12 cellular contexts compared by ENCODE assay signal in the genomic region with DNA sequence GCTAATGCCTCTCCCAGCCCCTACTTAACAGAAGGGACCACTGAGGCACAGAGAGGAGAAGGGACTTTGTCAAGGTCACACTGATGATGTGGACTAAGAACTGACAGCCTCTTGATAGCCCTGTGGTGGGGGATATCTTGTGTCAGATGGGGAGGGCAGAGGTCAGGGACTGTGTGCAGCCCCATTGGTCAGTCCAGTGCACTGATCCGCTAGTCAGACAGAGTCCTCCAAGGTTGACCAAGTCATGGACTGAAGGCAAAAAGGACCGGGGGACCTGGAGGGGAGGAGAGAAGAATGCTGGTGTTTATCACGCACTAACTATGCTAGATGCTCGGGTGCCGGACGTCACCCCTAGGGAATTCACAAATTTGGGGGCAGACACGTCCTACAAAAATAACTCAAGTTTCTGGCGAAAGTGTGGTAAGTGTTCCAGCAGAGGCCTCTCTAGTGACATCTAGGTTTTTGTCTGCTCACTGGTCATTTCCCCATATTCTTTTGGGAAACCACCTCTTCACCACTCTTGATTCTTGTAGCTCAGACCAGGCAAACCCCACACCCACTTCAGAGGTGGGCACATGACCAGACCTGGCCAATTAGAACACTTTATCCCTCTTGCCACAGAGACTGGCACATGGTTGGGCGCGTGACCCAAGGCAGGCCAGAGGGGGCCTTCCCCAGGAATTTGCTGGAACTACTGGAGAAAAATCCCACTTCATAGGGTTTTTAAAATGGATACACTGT. TPM values are rescaled to one million over a fixed set of nuclear protein-coding genes. Genes with fewer than 3 reads are reported as not detected.
DNase-seq lines count a peak whose midpoint lies in the region; ATAC-seq, FAIRE-seq and TF ChIP-seq lines count a peak whose summit lies in the region.
"Had no signal": no experiment of that assay in that cellular context is flagged by ENCODE, and none has a peak within 500 bp of the region (broad histone marks: within the 10 kb centered on the region; RNA-seq: fewer than 3 reads in every experiment).

No MANE protein-coding gene starts in this region.

- FAIRE-seq in small intestine (lab: Jason Lieb, UNC): no peak

- peak overlapping the region in 2 of 5 donors; percentile 1 to 17 for H3K9ac ChIP-seq in subcutaneous abdominal adipose tissue (ENCODE audit: low read length in 5 of 5)

- POLR2A ChIA-PET in OCI-LY7 (lab: Charles Lee): no interaction called here

- H3K9me2 ChIP-seq in OCI-LY7 (ENCODE audit: insufficient read depth, low read length): no peaks in the 10 kb centered on the region

- no peaks in the 10 kb centered on the region for H4K20me1 ChIP-seq in OCI-LY7 (ENCODE audit: insufficient read depth, low read length)

- ATAC-seq in Right ventricle myocardium superior (ENCODE audit: poor library complexity): peak; percentile 26
- no peak for ATAC-seq in left cardiac atrium
- ATAC-seq in HG02852 (IDR thresholded peaks at IDR 0.05; ENCODE audit: unreplicated experiment): peak; percentile 70
- ATAC-seq: left lobe of liver had no signal

- peaks cover 0 to 5% (median 0%) of the 10 kb centered on the region in 5 donors for H3K27me3 ChIP-seq in subcutaneous abdominal adipose tissue (ENCODE audit: control insufficient read depth in 5 of 5, insufficient read depth in 4 of 5, low read length in 5 of 5)
- H3K27me3 ChIP-seq in small intestine (ENCODE audit: control insufficient read depth in 2 of 2, insufficient read depth in 2 of 2, low read length in 2 of 2): no peaks in the 10 kb centered on the region

- H3K36me3 ChIP-seq in OCI-LY7 (ENCODE audit: insufficient read depth, low read length) (no peaks in the 10 kb centered on the region), subcutaneous abdominal adipose tissue (ENCODE audit: control insufficient read depth in 5 of 5, insufficient read depth in 5 of 5, low read length in 5 of 5) (no peaks in the 10 kb centered on the region), small intestine (ENCODE audit: control insufficient read depth in 2 of 2, insufficient read depth in 2 of 2, low read length in 2 of 2) (no peaks in the 10 kb centered on the region)

- WGBS in small intestine, 3 donors: 75 to 82% (median 80%) methylated on average over 10 of the region's 10 CpGs

- no peaks in the 10 kb centered on the region for H3K79me2 ChIP-seq in OCI-LY7 (ENCODE audit: insufficient read depth, low read depth, low read length)

- TF ChIP-seq CTCF in OCI-LY7 (conservative IDR thresholded peaks at IDR 0.05; ENCODE audit: low read length): no peak

- H3K9me3 ChIP-seq in OCI-LY7 (ENCODE audit: low read length) (no peaks in the 10 kb centered on the region), subcutaneous abdominal adipose tissue (ENCODE audit: control insufficient read depth in 5 of 5, low read length in 5 of 5) (no peaks in the 10 kb centered on the region), small intestine (ENCODE audit: control insufficient read depth, low read depth) (no peaks in the 10 kb centered on the region)

- BruUV-seq in OCI-LY7 (replicated peaks; lab: Mats Ljungman, UMichigan): no TSS peak

- H3K27ac ChIP-seq in OCI-LY7 (ENCODE audit: low read depth, low read length, poor library complexity, severe bottlenecking) (no peak overlapping the region), subcutaneous abdominal adipose tissue (ENCODE audit: low read depth, low read length) (peak overlapping the region; percentile 77), small intestine (ENCODE audit: low read depth in 1 of 2, low read length in 1 of 2) (no peak overlapping the region)

- CTCF ChIA-PET in OCI-LY7 (lab: Charles Lee; ENCODE audit: unreplicated experiment): no interaction called here

- intact Hi-C loops in Right ventricle myocardium superior (cut with DNase I): no loop called here
- intact Hi-C loops in left cardiac atrium (cut with DNase I): no loop called here
- intact Hi-C loops in OCI-LY7 (cut with micrococcal nuclease; ENCODE audit: unreplicated experiment): no loop called here

- H3K4me1 ChIP-seq in OCI-LY7 (ENCODE audit: insufficient read depth, low read length, poor library complexity, severe bottlenecking): no peaks in the 10 kb centered on the region
- H3K4me1 ChIP-seq in subcutaneous abdominal adipose tissue (ENCODE audit: control insufficient read depth in 5 of 5, insufficient read depth in 5 of 5, low read length in 5 of 5): peaks cover 3 to 39% (median 19%) of the 10 kb centered on the region in 5 donors
- no peaks in the 10 kb centered on the region for H3K4me1 ChIP-seq in small intestine (ENCODE audit: control insufficient read depth in 2 of 2, insufficient read depth in 1 of 2, low read depth in 1 of 2, low read length in 1 of 2)

- DNase-seq in Right ventricle myocardium superior (peak; percentile 23), left cardiac atrium (no peak), OCI-LY7 (ENCODE audit: low spot score) (no peak), SHP77 (lab: John Stamatoyannopoulos, UW) (no peak), NCI-H1436 (lab: John Stamatoyannopoulos, UW) (no peak), small intestine (no peak)
- DNase-seq: activated naive CD8-positive, alpha-beta T cell treated with anti-CD3 and anti-CD28 coated beads for 36 hours; NCI-H446 treated with DMSO at 0.1 percent for 48 hours had no signal

- peak overlapping the region; percentile 27 for H3K4me2 ChIP-seq in OCI-LY7 (ENCODE audit: low read length)

- peak overlapping the region; percentile 27; the same call in 1 of the 2 replicates for H2AFZ ChIP-seq in OCI-LY7 (ENCODE audit: low read length)

- H3K4me3 ChIP-seq in OCI-LY7 (ENCODE audit: low read depth, low read length, poor library complexity, severe bottlenecking): no peak overlapping the region
- no peak overlapping the region for H3K4me3 ChIP-seq in subcutaneous abdominal adipose tissue (ENCODE audit: low read depth in 1 of 5, low read length in 5 of 5)
- H3K4me3 ChIP-seq in small intestine (ENCODE audit: low read depth in 1 of 2, low read length in 2 of 2): no peak overlapping the region

RNA-seq across cellular contexts. Expression of a gene that starts 21.0 kb away (rescaled TPM):
- total RNA-seq in Right ventricle myocardium superior (13.4 TPM), left cardiac atrium (10 to 100 TPM in 1 of 2 donors, 1 to 10 TPM in 1; 7.3 to 10.3 TPM), OCI-LY7 (2022) (not detected in 2 replicates)
- not detected in 2 replicates for total RNA-seq in OCI-LY7 (2014; rRNA removed; shearing (Covaris generic))
- polyA plus RNA-seq in small intestine: under 1 TPM in 1 of 3 donors, not detected in 2; 0.21 TPM
- total RNA-seq: left lobe of liver, renal cortical epithelial cell had no signal

RNA-seq across cellular contexts. Expression of a gene that starts 45.5 kb away (rescaled TPM):
- total RNA-seq in Right ventricle myocardium superior (103 TPM), left cardiac atrium (100 to 1,000 TPM in 1 of 2 donors, 10 to 100 TPM in 1; 86.4 to 110 TPM), OCI-LY7 (2022) (164 and 174 TPM in 2 replicates)
- 69.8 and 90.8 TPM in 2 replicates for total RNA-seq in OCI-LY7 (2014; rRNA removed; shearing (Covaris generic))
- polyA plus RNA-seq in small intestine: 10 to 100 TPM; 24.0 to 38.6 (median 29.1) TPM

Comparison
In these comparisons a context has a peak if more than half of its experiments do, and no peak if none do; other contexts are left out.
1. ATAC-seq: peak in Right ventricle myocardium superior (single experiment) and HG02852 (single experiment); none in left cardiac atrium (0 of 2).
2. RNA of a gene that starts 21.0 kb away (total RNA-seq): 13.4 TPM in Right ventricle myocardium superior (single experiment) and 7.3 to 10.3 TPM in left cardiac atrium; not detected in OCI-LY7; every median in the first group is over 4 times any median in the second.